In genomic region chr16:15235140-15235539, GRCh38 we compare ENCODE assay signal across 6 cellular contexts.
DNase-seq lines count a peak whose midpoint lies in the region; ATAC-seq and TF ChIP-seq lines count a peak whose summit lies in the region.
"Not testable (repeated sequence)": the region's sequence is repeated elsewhere in the genome, so short reads cannot be mapped to it uniquely, and the experiment has no call there.

No MANE protein-coding gene starts in this region.

- H3K9ac ChIP-seq in HCT116 (ENCODE audit: low read length) = not testable (repeated sequence)

- H3K36me3 Mint-ChIP-seq in MCF 10A (ENCODE audit: insufficient read depth, unreplicated experiment) = not testable (repeated sequence)

- not testable (repeated sequence) for H3K9me3 Mint-ChIP-seq in MCF 10A (ENCODE audit: unreplicated experiment)

- peak; percentile 67 for ATAC-seq in HCT116

- not testable (repeated sequence) for H3K4me3 ChIP-seq in HCT116 (replicated peaks in 1 of 2; ENCODE audit: low read depth in 1 of 2, low read length in 2 of 2); choroid plexus epithelial cell (ENCODE audit: low read depth, low read length)

- RAD21 ChIA-PET in HCT116 (lab: Charles Lee; ENCODE audit: low non-redundant PET in 1 of 2, low total read pairs in 2 of 2, uncharacterized antibody in 2 of 2, unreplicated experiment in 2 of 2) = not testable (repeated sequence)

- H3K27me3 Mint-ChIP-seq in MCF 10A (ENCODE audit: insufficient read depth, unreplicated experiment) = not testable (repeated sequence)

- H3K36me3 ChIP-seq in HCT116 (ENCODE audit: control insufficient read depth in 1 of 2, insufficient read depth in 2 of 2, low read length in 2 of 2) = not testable (repeated sequence)

- H2AFZ ChIP-seq in HCT116 (ENCODE audit: low read depth, low read length, poor library complexity, severe bottlenecking) = not testable (repeated sequence)

- not testable (repeated sequence) for H3K9me2 ChIP-seq in HCT116 (ENCODE audit: insufficient read depth)

- not testable (repeated sequence) for H3K4me1 ChIP-seq in HCT116 (ENCODE audit: control insufficient read depth in 1 of 2, insufficient read depth in 2 of 2, low read length in 2 of 2)

- in situ Hi-C loops in SK-MEL-5 (cut with HindIII; ENCODE audit: low pct_unique_long_range_greater_than_20kb, low sequenced_read_pairs) = not testable (repeated sequence)

- H4K20me1 ChIP-seq in HCT116 (ENCODE audit: insufficient read depth) = not testable (repeated sequence)

- H3K4me2 ChIP-seq in HCT116 (ENCODE audit: low read length) = not testable (repeated sequence)

- not testable (repeated sequence) for H3K4me1 Mint-ChIP-seq in MCF 10A (ENCODE audit: insufficient read depth, unreplicated experiment)

- intact Hi-C loops in HCT116 (cut with micrococcal nuclease); MCF 10A (cut with micrococcal nuclease): not testable (repeated sequence)

- not testable (repeated sequence) for TF ChIP-seq POLR2A in HCT116 (IDR thresholded peaks at IDR 0.05; ENCODE audit: borderline replicate concordance, extremely low read depth, insufficient read depth, insufficient read length)

- BruUV-seq in HCT116 (replicated peaks; lab: Mats Ljungman, UMichigan) = not testable (repeated sequence)
- BruUV-seq in MCF 10A (replicated peaks; lab: Mats Ljungman, UMichigan) = TSS peak; percentile 52

- CTCF ChIA-PET in HCT116 (lab: Charles Lee); MCF 10A (lab: Yijun Ruan, JAX): not testable (repeated sequence)

- TF ChIP-seq CTCF in HCT116 (IDR thresholded peaks at IDR 0.05 in 2 of 3, conservative IDR thresholded peaks at IDR 0.05 in 1 of 3; ENCODE audit: borderline replicate concordance in 1 of 3, insufficient read depth in 1 of 3, low read depth in 2 of 3, low read length in 2 of 3); MCF 10A (IDR thresholded peaks at IDR 0.05; ENCODE audit: unreplicated experiment); choroid plexus epithelial cell (conservative IDR thresholded peaks at IDR 0.05; ENCODE audit: low read depth, low read length): not testable (repeated sequence)

- POLR2A ChIA-PET in HCT116 (lab: Charles Lee); MCF 10A (lab: Yijun Ruan, JAX): not testable (repeated sequence)

- not testable (repeated sequence) for H3K4me3 Mint-ChIP-seq in MCF 10A (ENCODE audit: unreplicated experiment)

- DNase-seq in DMS 273 (lab: John Stamatoyannopoulos, UW; ENCODE audit: unreplicated experiment) (peak; percentile 25), SK-MEL-5 (ENCODE audit: low read depth, low spot score) (peak; percentile 5), choroid plexus epithelial cell (ENCODE audit: low read depth) (peak; percentile 1), left kidney (ENCODE audit: low read depth, low spot score) (peak; percentile 0)
- DNase-seq in HCT116 (ENCODE audit: low read depth, low spot score); MCF 10A (ENCODE audit: unreplicated experiment): not testable (repeated sequence)

- H3K27ac Mint-ChIP-seq in MCF 10A (ENCODE audit: low read depth, unreplicated experiment) = not testable (repeated sequence)

- H3K27me3 ChIP-seq in HCT116 (ENCODE audit: insufficient read depth, low read length) = not testable (repeated sequence)

- H3K79me2 ChIP-seq in HCT116 (ENCODE audit: insufficient read depth, low read length) = not testable (repeated sequence)

- H3K27ac ChIP-seq in HCT116 (ENCODE audit: low read depth, low read length) = not testable (repeated sequence)

- not testable (repeated sequence) for TF ChIP-seq RAD21 in HCT116 (IDR thresholded peaks at IDR 0.05; ENCODE audit: low read depth)

- not testable (repeated sequence) for H3K9me3 ChIP-seq in HCT116 (ENCODE audit: control insufficient read depth in 1 of 2, insufficient read depth in 1 of 2, low read depth in 1 of 2, low read length in 2 of 2)
